8 cellular contexts compared by ENCODE assay signal in genomic region chr7:90244909-90245841, GRCh38. TPM values are rescaled to one million over a fixed set of nuclear protein-coding genes. Genes with fewer than 3 reads are reported as not detected.
DNase-seq lines count a peak whose midpoint lies in the region; ATAC-seq and TF ChIP-seq lines count a peak whose summit lies in the region.

CFAP69 (plus strand) TSS chr7:90245174; CDS start chr7:90245425, 251 bp downstream.

- peaks cover 40% of the 10 kb centered on the region for H3K4me1 ChIP-seq in Caco-2
- no peaks in the 10 kb centered on the region for H3K4me1 ChIP-seq in NT2/D1 (ENCODE audit: insufficient read depth, insufficient read length)
- H3K4me1 ChIP-seq in mononuclear cell (ENCODE audit: insufficient read depth, low read length) = peaks cover 17% of the 10 kb centered on the region

- DNase-seq in Caco-2 = peak; percentile 92 to 95
- peak; percentile 50 to 82 for DNase-seq in HL-60 (ENCODE audit: low read depth in 1 of 2, low spot score in 1 of 2)
- peak; percentile 92 for DNase-seq in NT2/D1 (ENCODE audit: low read depth, low spot score)
- peak; percentile 93 for DNase-seq in activated CD8-positive, alpha-beta memory T cell treated with anti-CD3 and anti-CD28 coated beads, Interleukin-2, amount 50 U/mL, for 48 hours
- DNase-seq in epithelial cell of esophagus (ENCODE audit: low read depth) = peak; percentile 89
- DNase-seq in stimulated activated CD8-positive, alpha-beta memory T cell treated with anti-CD3 and anti-CD28 coated beads, Interleukin-15, amount 100 ng/mL, for 48 hours (ENCODE audit: low read depth in 2 of 2) = peak; percentile 74

- H3K4me1 Mint-ChIP-seq in Caco-2 (ENCODE audit: low read depth, unreplicated experiment) = peaks cover 12% of the 10 kb centered on the region

- CTCF ChIA-PET in Caco-2 (lab: Charles Lee) = interaction anchor here (1.2 kb wide), 1 partner anchor 91 kb away, joined by 3 read pairs; the partner anchor contains the start of gene STEAP1

- H3K9me3 ChIP-seq in Caco-2 (no peaks in the 10 kb centered on the region), NT2/D1 (ENCODE audit: insufficient read depth, low read length) (no peaks in the 10 kb centered on the region), mononuclear cell (ENCODE audit: low read depth, low read length) (no peaks in the 10 kb centered on the region)

- ATAC-seq in GM19468 (IDR thresholded peaks at IDR 0.05; ENCODE audit: extremely low read depth, unreplicated experiment) = peak; percentile 66

- peak within 1 kb of the TSS; percentile 87 for H3K4me3 Mint-ChIP-seq in Caco-2 (ENCODE audit: unreplicated experiment)

- H3K27me3 ChIP-seq in Caco-2 (replicated peaks; ENCODE audit: control insufficient read depth, insufficient read depth, low read length) (no peaks in the 10 kb centered on the region), HL-60 (ENCODE audit: insufficient read depth, poor library complexity, severe bottlenecking) (peaks cover 3% of the 10 kb centered on the region), NT2/D1 (ENCODE audit: insufficient read depth, insufficient read length) (peaks cover 31% of the 10 kb centered on the region), mononuclear cell (ENCODE audit: insufficient read depth, low read length) (peaks cover 32% of the 10 kb centered on the region)

- intact Hi-C loops in Caco-2 (cut with micrococcal nuclease; ENCODE audit: unreplicated experiment) = loop anchor here (1.0 kb wide), 3 partner anchors 34 to 91 kb away; partner anchors contain the start of genes STEAP1 and STEAP2

- H3K36me3 ChIP-seq in Caco-2 (ENCODE audit: control insufficient read depth, insufficient read depth, low read length) (no peaks in the 10 kb centered on the region), NT2/D1 (ENCODE audit: insufficient read depth, insufficient read length, low read length) (no peaks in the 10 kb centered on the region)

- H3K4me3 ChIP-seq in Caco-2 (ENCODE audit: low read depth, low read length) (peak within 1 kb of the TSS; percentile 57), HL-60 (replicated peaks; ENCODE audit: insufficient read depth, low read length) (peak within 1 kb of the TSS; percentile 90), NT2/D1 (ENCODE audit: insufficient read length, low read depth) (peak within 1 kb of the TSS; percentile 61), epithelial cell of esophagus (ENCODE audit: low read length) (peak within 1 kb of the TSS; percentile 88), mononuclear cell (ENCODE audit: low read length) (peak within 1 kb of the TSS; percentile 56)

- POLR2A ChIA-PET in Caco-2 (lab: Charles Lee) = no interaction called here

- peak within 1 kb of the TSS; percentile 72 for H3K9ac ChIP-seq in NT2/D1 (ENCODE audit: insufficient read length, low read depth)

- peaks cover 5% of the 10 kb centered on the region for H3K36me3 Mint-ChIP-seq in Caco-2 (ENCODE audit: insufficient read depth, unreplicated experiment)

- no peaks in the 10 kb centered on the region for H3K9me3 Mint-ChIP-seq in Caco-2 (ENCODE audit: unreplicated experiment)

- TSS peak; percentile 20 for BruUV-seq in Caco-2 (replicated peaks; lab: Mats Ljungman, UMichigan)

- no peaks in the 10 kb centered on the region for H3K27me3 Mint-ChIP-seq in Caco-2 (ENCODE audit: insufficient read depth, unreplicated experiment)

- H3K27ac ChIP-seq in HL-60 (replicated peaks) = peak within 1 kb of the TSS; percentile 46

- TF ChIP-seq CTCF in Caco-2 (IDR thresholded peaks at IDR 0.05; ENCODE audit: insufficient read depth in 1 of 2, low read depth in 1 of 2, low read length in 1 of 2, severe bottlenecking in 1 of 2, unreplicated experiment in 1 of 2) (peak; percentile 21 to 26), HL-60 (IDR thresholded peaks at IDR 0.05; ENCODE audit: insufficient read depth, low read length) (no peak), epithelial cell of esophagus (IDR thresholded peaks at IDR 0.05; ENCODE audit: insufficient read depth, low read depth, low read length, missing control alignments) (peak; percentile 54)

- peak within 1 kb of the TSS; percentile 91 for H3K27ac Mint-ChIP-seq in Caco-2 (ENCODE audit: unreplicated experiment)

RNA-seq across cellular contexts. Expression of gene CFAP69, which starts in this region (rescaled TPM):
- total RNA-seq in Caco-2 (2022) (4.8 and 7.4 TPM in 2 replicates), mononuclear cell (0.42 TPM)

Comparison
In these comparisons a context has a peak if more than half of its experiments do, and no peak if none do; other contexts are left out.
1. Peak in every context shown above with its lines: DNase-seq, ATAC-seq, H3K4me3 ChIP-seq and H3K27ac ChIP-seq.